9 cellular contexts compared by ENCODE assay signal in genomic region chr1:247357781-247358211, GRCh38. TPM values are rescaled to one million over a fixed set of nuclear protein-coding genes. Genes with fewer than 3 reads are reported as not detected.
DNase-seq lines count a peak whose midpoint lies in the region; ATAC-seq and TF ChIP-seq lines count a peak whose summit lies in the region.
"Had no signal": no experiment of that assay in that cellular context is flagged by ENCODE, and none has a peak within 500 bp of the region (broad histone marks: within the 10 kb centered on the region; RNA-seq: fewer than 3 reads in every experiment).

No MANE protein-coding gene starts in this region.

- H2BK12ac ChIP-seq in neuronal stem cell (ENCODE audit: low read length), result no peak overlapping the region

- H3K4me2 ChIP-seq in neuronal stem cell (ENCODE audit: insufficient read depth, low read length, poor library complexity, severe bottlenecking), result no peak overlapping the region

- no peak overlapping the region for H3K4ac ChIP-seq in neuronal stem cell (ENCODE audit: low read length)

- no peaks in the 10 kb centered on the region for H3K36me3 ChIP-seq in GM06990 (ENCODE audit: control insufficient read depth, insufficient read depth, low read length)
- H3K36me3 ChIP-seq in neuronal stem cell (replicated peaks in 1 of 2; ENCODE audit: control insufficient read depth in 2 of 2, insufficient read depth in 2 of 2, low read length in 2 of 2), result no peaks in the 10 kb centered on the region
- H3K36me3 ChIP-seq in A673 (ENCODE audit: insufficient read depth, low read length, poor library complexity, severe bottlenecking), result no peaks in the 10 kb centered on the region

- H4K91ac ChIP-seq in neuronal stem cell (ENCODE audit: low read depth, low read length, poor library complexity), result no peak overlapping the region

- no peak overlapping the region for H2AK5ac ChIP-seq in neuronal stem cell (ENCODE audit: low read depth, low read length)

- WGBS in neuronal stem cell (ENCODE audit: extremely low coverage in 2 of 2, insufficient read length in 2 of 2, insufficient replicate concordance in 1 of 2), 2 donors, result no CpG with 5 or more reads among the region's 6 CpGs

- H3K27ac ChIP-seq in neuronal stem cell (replicated peaks; ENCODE audit: low read length) (no peak overlapping the region), A673 (ENCODE audit: low read depth, low read length, poor library complexity, severe bottlenecking) (no peak overlapping the region)

- H3K4me1 ChIP-seq in neuronal stem cell (ENCODE audit: control insufficient read depth in 2 of 2, insufficient read depth in 1 of 2, low read depth in 1 of 2, low read length in 2 of 2) (peaks cover 4 to 5% of the 10 kb centered on the region in 2 donors), A673 (ENCODE audit: insufficient read depth, low read length, poor library complexity, severe bottlenecking) (no peaks in the 10 kb centered on the region)

- no peak overlapping the region for H4K8ac ChIP-seq in neuronal stem cell (ENCODE audit: low read depth, low read length)

- ATAC-seq in GM21423 (IDR thresholded peaks at IDR 0.05; ENCODE audit: unreplicated experiment), result peak; percentile 87
- peak; percentile 89 for ATAC-seq in HG03520 (IDR thresholded peaks at IDR 0.05; ENCODE audit: unreplicated experiment)
- ATAC-seq: HCT116 had no signal

- no TSS peak for BruUV-seq in A673 (replicated peaks; lab: Mats Ljungman, UMichigan)

- CTCF ChIA-PET in A673 (lab: Charles Lee), result no interaction called here

- no peak overlapping the region for H3K14ac ChIP-seq in neuronal stem cell (ENCODE audit: low read length)

- no peaks in the 10 kb centered on the region for H3K79me1 ChIP-seq in neuronal stem cell (ENCODE audit: low read depth, low read length)

- H3K9me3 ChIP-seq in neuronal stem cell (replicated peaks in 1 of 2; ENCODE audit: control insufficient read depth in 2 of 2, insufficient read depth in 1 of 2, low read depth in 1 of 2, low read length in 2 of 2) (peaks cover 2 to 9% of the 10 kb centered on the region in 2 donors), A673 (ENCODE audit: low read depth, low read length, poor library complexity, severe bottlenecking) (no peaks in the 10 kb centered on the region)

- TF ChIP-seq CTCF in GM06990 (IDR thresholded peaks at IDR 0.05; ENCODE audit: insufficient read depth, low read length, poor library complexity, severe bottlenecking) (no peak), A673 (conservative IDR thresholded peaks at IDR 0.05; ENCODE audit: low read depth, low read length) (no peak)

- H2BK120ac ChIP-seq in neuronal stem cell (ENCODE audit: low read depth, low read length), result no peak overlapping the region

- DNase-seq in GM06990 (ENCODE audit: extremely low read depth, insufficient read length) (peak; percentile 50), kidney tubule cell (ENCODE audit: low spot score) (peak; percentile 92), ureter (ENCODE audit: low spot score) (no peak), superior temporal gyrus (ENCODE audit: extremely low spot score) (no peak), neuronal stem cell (ENCODE audit: low spot score) (no peak), A673 (ENCODE audit: low spot score) (no peak)

- no peak overlapping the region for H3K23ac ChIP-seq in neuronal stem cell (ENCODE audit: low read depth, low read length, poor library complexity)

- no peak overlapping the region for H2BK5ac ChIP-seq in neuronal stem cell (ENCODE audit: low read length)

- intact Hi-C loops in A673 (cut with micrococcal nuclease; ENCODE audit: unreplicated experiment), result no loop called here

- H3K18ac ChIP-seq in neuronal stem cell (ENCODE audit: low read length), result no peak overlapping the region

- H3K27me3 ChIP-seq in GM06990 (replicated peaks; ENCODE audit: control insufficient read depth, insufficient read depth, low read length) (no peaks in the 10 kb centered on the region), neuronal stem cell (ENCODE audit: control insufficient read depth in 3 of 3, insufficient read depth in 3 of 3, low read depth in 1 of 3, low read length in 3 of 3) (no peaks in the 10 kb centered on the region), A673 (replicated peaks; ENCODE audit: insufficient read depth, low read depth, low read length, poor library complexity) (no peaks in the 10 kb centered on the region)

- no peak overlapping the region for H2BK15ac ChIP-seq in neuronal stem cell (ENCODE audit: low read length)

- H2AFZ ChIP-seq in neuronal stem cell (ENCODE audit: low read length), result no peak overlapping the region

- H3K4me3 ChIP-seq in GM06990 (replicated peaks; ENCODE audit: low read depth, low read length), result no peak overlapping the region; the same call in 1 of the 2 replicates
- no peak overlapping the region for H3K4me3 ChIP-seq in neuronal stem cell (ENCODE audit: low read length in 2 of 2)
- H3K4me3 ChIP-seq in A673 (ENCODE audit: low read depth, low read length, poor library complexity, severe bottlenecking), result no peak overlapping the region

- H3K9ac ChIP-seq in neuronal stem cell (ENCODE audit: low read depth, low read length, poor library complexity), result no peak overlapping the region

- POLR2A ChIA-PET in A673 (lab: Charles Lee; ENCODE audit: low non-redundant PET), result no interaction called here

RNA-seq across cellular contexts. Expression of gene ZNF496, which starts 26.1 kb away (rescaled TPM):
- total RNA-seq in ureter, result 25.7 TPM
- 40.1 TPM for polyA plus RNA-seq in neuronal stem cell (2013, experiment 1 of 2)
- 38.8 TPM for polyA plus RNA-seq in neuronal stem cell (2013, experiment 2 of 2)
- total RNA-seq in A673 (2021), result 30.2 and 35.1 TPM in 2 replicates

RNA-seq across cellular contexts. Expression of gene NLRP3, which starts 58.2 kb away (rescaled TPM):
- 1.9 TPM for total RNA-seq in ureter
- polyA plus RNA-seq in neuronal stem cell (2013, experiment 1 of 2), result 0.24 TPM
- polyA plus RNA-seq in neuronal stem cell (2013, experiment 2 of 2), result 0.26 TPM
- not detected in 2 replicates for total RNA-seq in A673 (2021)

Comparison
In these comparisons a context has a peak if more than half of its experiments do, and no peak if none do; other contexts are left out.
1. DNase-seq: peak in GM06990 (single experiment) and kidney tubule cell (single experiment); none in ureter (single experiment), superior temporal gyrus (single experiment), neuronal stem cell (single experiment) and A673 (single experiment).